ENCODE assay signal across 8 cellular contexts in the genomic region with DNA sequence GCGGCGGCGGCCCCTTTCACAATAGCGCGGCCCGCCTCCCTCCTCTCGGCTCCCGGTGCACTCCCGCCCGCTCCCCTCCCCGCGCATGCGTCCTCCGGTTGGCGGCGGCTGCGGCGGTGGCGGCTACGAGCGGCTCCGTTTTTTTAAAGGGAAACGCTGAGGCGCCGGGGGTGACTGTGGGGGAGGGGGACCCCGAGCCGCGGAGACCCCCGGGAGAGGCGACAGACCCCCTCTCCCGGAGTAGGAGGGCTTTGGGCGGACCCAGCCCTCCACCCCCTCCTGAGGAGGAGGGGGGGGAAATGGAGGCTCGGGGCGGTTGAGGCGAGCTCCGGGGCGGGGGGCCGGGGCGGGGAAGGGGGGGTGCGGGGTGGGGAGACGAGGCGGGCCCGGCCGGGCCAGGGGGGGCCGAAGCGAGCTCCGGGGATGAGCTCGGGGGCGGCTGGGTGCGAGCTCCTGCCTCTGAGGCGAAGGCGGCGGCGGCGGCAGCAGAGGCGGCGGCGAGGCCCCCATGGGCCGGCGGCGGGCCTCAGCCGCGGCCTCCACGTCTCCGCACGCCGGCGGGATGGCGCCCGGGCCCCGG. TPM values are rescaled to one million over a fixed set of nuclear protein-coding genes. Genes with fewer than 3 reads are reported as not detected.
A peak's percentile ranks its signal among the peaks of the same experiment; 100 is the strongest.
DNase-seq lines count a peak whose midpoint lies in the region; ATAC-seq and TF ChIP-seq lines count a peak whose summit lies in the region.

A gene with protein sequence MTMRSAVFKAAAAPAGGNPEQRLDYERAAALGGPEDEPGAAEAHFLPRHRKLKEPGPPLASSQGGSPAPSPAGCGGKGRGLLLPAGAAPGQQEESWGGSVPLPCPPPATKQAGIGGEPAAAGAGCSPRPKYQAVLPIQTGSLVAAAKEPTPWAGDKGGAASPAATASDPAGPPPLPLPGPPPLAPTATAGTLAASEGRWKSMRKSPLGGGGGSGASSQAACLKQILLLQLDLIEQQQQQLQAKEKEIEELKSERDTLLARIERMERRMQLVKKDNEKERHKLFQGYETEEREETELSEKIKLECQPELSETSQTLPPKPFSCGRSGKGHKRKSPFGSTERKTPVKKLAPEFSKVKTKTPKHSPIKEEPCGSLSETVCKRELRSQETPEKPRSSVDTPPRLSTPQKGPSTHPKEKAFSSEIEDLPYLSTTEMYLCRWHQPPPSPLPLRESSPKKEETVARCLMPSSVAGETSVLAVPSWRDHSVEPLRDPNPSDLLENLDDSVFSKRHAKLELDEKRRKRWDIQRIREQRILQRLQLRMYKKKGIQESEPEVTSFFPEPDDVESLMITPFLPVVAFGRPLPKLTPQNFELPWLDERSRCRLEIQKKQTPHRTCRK (plus strand): TSS at position 86 of the 580 bp plus-strand sequence. CDS start 642 bp downstream, outside the sequence.

- peaks cover 47% of the 10 kb centered on the region for H3K4me1 Mint-ChIP-seq in central memory CD8-positive, alpha-beta T cell

- peak within 1 kb of the TSS; percentile 62 to 99 (median 94) for H3K4me3 ChIP-seq in spleen

- TF ChIP-seq CTCF in spleen (IDR thresholded peaks at IDR 0.05 in 8 of 11, conservative IDR thresholded peaks at IDR 0.05 in 3 of 11): no peak

- H3K9me3 ChIP-seq in spleen: no peaks in the 10 kb centered on the region

- ATAC-seq in HG02798 (IDR thresholded peaks at IDR 0.05; ENCODE audit: poor library complexity, unreplicated experiment) (peak; percentile 73), GM21737 (IDR thresholded peaks at IDR 0.05; ENCODE audit: unreplicated experiment) (no peak)
- ATAC-seq in central memory CD8-positive, alpha-beta T cell (replicated peaks; ENCODE audit: extremely low read depth, poor library complexity, severe bottlenecking): peak; percentile 57

- WGBS in spleen, 5 donors: 0 to 6% (median 1%) methylated on average over 13 to 67 of the region's 71 CpGs

- H3K36me3 Mint-ChIP-seq in central memory CD8-positive, alpha-beta T cell (ENCODE audit: insufficient read depth): peaks cover 31% of the 10 kb centered on the region

- peak in 1 of 3 donors; percentile 13 for TF ChIP-seq POLR2A in spleen (IDR thresholded peaks at IDR 0.05)

- peaks cover 22 to 74% (median 39%) of the 10 kb centered on the region in 6 donors for H3K4me1 ChIP-seq in spleen

- H3K27me3 Mint-ChIP-seq in central memory CD8-positive, alpha-beta T cell: no peaks in the 10 kb centered on the region

- H3K4me3 Mint-ChIP-seq in central memory CD8-positive, alpha-beta T cell: peak within 1 kb of the TSS; percentile 96

- H3K27me3 ChIP-seq in spleen (replicated peaks in 1 of 7): no peaks in the 10 kb centered on the region

- no peaks in the 10 kb centered on the region for H3K9me3 Mint-ChIP-seq in central memory CD8-positive, alpha-beta T cell

- peak; percentile 97 for DNase-seq in GM03348 (ENCODE audit: low spot score)
- DNase-seq in NCI-H2196 (lab: John Stamatoyannopoulos, UW; ENCODE audit: unreplicated experiment): peak; percentile 37
- peak; percentile 87 for DNase-seq in activated CD4-positive, CD25-positive, alpha-beta regulatory T cell treated with anti-CD3 and anti-CD28 coated beads, Interleukin-2, amount 50 U/mL, for 72 hours
- DNase-seq in central memory CD8-positive, alpha-beta T cell (ENCODE audit: low spot score in 2 of 2): peak; percentile 73
- peak; percentile 73 for DNase-seq in iris pigment epithelial cell (ENCODE audit: low read depth)
- peak; percentile 97 for DNase-seq in spleen

- peak within 1 kb of the TSS; percentile 89 to 98 (median 96) for H3K27ac ChIP-seq in spleen

- H3K36me3 ChIP-seq in spleen: peaks cover 0 to 19% (median 10%) of the 10 kb centered on the region in 6 donors

- peak within 1 kb of the TSS; percentile 85 for H3K27ac Mint-ChIP-seq in central memory CD8-positive, alpha-beta T cell (ENCODE audit: low read depth)

- intact Hi-C loops in spleen (cut with DNase I; ENCODE audit: low total_unique reads): no loop called here

RNA-seq across cellular contexts. Expression of the gene that starts here (rescaled TPM):
- 100 to 1,000 TPM; 101 to 154 (median 127) TPM for total RNA-seq in spleen
- 10 to 100 TPM; 52.6 to 85.0 (median 73.3) TPM for polyA plus RNA-seq in spleen

Comparison
In these comparisons a context has a peak if more than half of its experiments do, and no peak if none do; other contexts are left out.
1. DNase-seq: peak in every context shown above with its lines; median percentile 97 in GM03348; 97 in spleen; 87 in activated CD4-positive, CD25-positive, alpha-beta regulatory T cell treated with anti-CD3 and anti-CD28 coated beads, Interleukin-2, amount 50 U/mL, for 72 hours; 73 in central memory CD8-positive, alpha-beta T cell; 73 in iris pigment epithelial cell; 37 in NCI-H2196.